8 cellular contexts compared by ENCODE assay signal in genomic region chr4:88672987-88673386, GRCh38. TPM values are rescaled to one million over a fixed set of nuclear protein-coding genes. Genes with fewer than 3 reads are reported as not detected.
DNase-seq lines count a peak whose midpoint lies in the region; ATAC-seq, FAIRE-seq and TF ChIP-seq lines count a peak whose summit lies in the region.

No MANE protein-coding gene starts in this region.

- no peak for TF ChIP-seq POLR2A in suprapubic skin (IDR thresholded peaks at IDR 0.05)

- WGBS in endodermal cell (ENCODE audit: insufficient coverage in 1 of 2, insufficient read length in 1 of 2), 2 experiments, result 64 to 69% methylated on average over 5 of the region's 5 CpGs
- 49 to 54% methylated on average over 5 of the region's 5 CpGs for WGBS in pancreas, 2 donors
- WGBS in suprapubic skin, result 72% methylated on average over 5 of the region's 5 CpGs

- no peak for TF ChIP-seq EP300 in suprapubic skin (IDR thresholded peaks at IDR 0.05)

- FAIRE-seq in pancreas (lab: Jason Lieb, UNC) (no peak), GM19239 (lab: Jason Lieb, UNC) (no peak)

- intact Hi-C loops in cardiac septum (cut with DNase I), result no loop called here
- intact Hi-C loops in pancreas (cut with DNase I), result no loop called here

- ATAC-seq in HG02763 (IDR thresholded peaks at IDR 0.05; ENCODE audit: unreplicated experiment) (peak; percentile 58), RWPE2 (ENCODE audit: low read depth) (peak; percentile 49; the same call in 1 of the 3 replicates), pancreas (peak; percentile 67 to 88 (median 85))

- H3K27me3 ChIP-seq in cardiac muscle cell (no peaks in the 10 kb centered on the region), RWPE2 (ENCODE audit: insufficient read depth, poor library complexity, severe bottlenecking) (no peaks in the 10 kb centered on the region), endodermal cell (ENCODE audit: control insufficient read depth, insufficient read depth, low read length, poor library complexity, severe bottlenecking) (no peaks in the 10 kb centered on the region), pancreas (no peaks in the 10 kb centered on the region), suprapubic skin (no peaks in the 10 kb centered on the region)

- peaks cover 3% of the 10 kb centered on the region for H3K4me1 Mint-ChIP-seq in endodermal cell

- H3K27me3 Mint-ChIP-seq in endodermal cell (ENCODE audit: insufficient read depth), result no peaks in the 10 kb centered on the region

- TF ChIP-seq CTCF in cardiac muscle cell (IDR thresholded peaks at IDR 0.05; ENCODE audit: low read depth, low read length) (peak; percentile 82), RWPE2 (IDR thresholded peaks at IDR 0.05; ENCODE audit: poor library complexity, severe bottlenecking) (peak; percentile 66), endodermal cell (conservative IDR thresholded peaks at IDR 0.05) (peak; percentile 87), pancreas (IDR thresholded peaks at IDR 0.05) (peak in 3 of 4 donors; percentile 23 to 34 (median 32)), suprapubic skin (IDR thresholded peaks at IDR 0.05) (no peak)

- H3K9me3 ChIP-seq in cardiac muscle cell (ENCODE audit: low read depth) (no peaks in the 10 kb centered on the region), RWPE2 (ENCODE audit: severe bottlenecking) (no peaks in the 10 kb centered on the region), endodermal cell (ENCODE audit: control insufficient read depth, low read length) (no peaks in the 10 kb centered on the region), pancreas (no peaks in the 10 kb centered on the region), suprapubic skin (no peaks in the 10 kb centered on the region)

- peaks cover 15% of the 10 kb centered on the region for H3K36me3 ChIP-seq in cardiac muscle cell
- H3K36me3 ChIP-seq in RWPE2 (ENCODE audit: low read depth), result peaks cover 90% of the 10 kb centered on the region
- H3K36me3 ChIP-seq in endodermal cell (ENCODE audit: control insufficient read depth, insufficient read depth, low read length), result no peaks in the 10 kb centered on the region
- peaks cover 0 to 10% (median 0%) of the 10 kb centered on the region in 3 donors for H3K36me3 ChIP-seq in pancreas
- peaks cover 53% of the 10 kb centered on the region for H3K36me3 ChIP-seq in suprapubic skin

- H3K4me3 ChIP-seq in cardiac muscle cell, result no peak overlapping the region
- H3K4me3 ChIP-seq in RWPE2 (ENCODE audit: severe bottlenecking), result no peak overlapping the region
- no peak overlapping the region for H3K4me3 ChIP-seq in endodermal cell (ENCODE audit: low read length)
- no peak overlapping the region for H3K4me3 ChIP-seq in pancreas
- H3K4me3 ChIP-seq in suprapubic skin, result no peak overlapping the region

- H3K36me3 Mint-ChIP-seq in endodermal cell (ENCODE audit: low read depth), result no peaks in the 10 kb centered on the region

- H3K4me1 ChIP-seq in cardiac muscle cell (ENCODE audit: low read depth) (no peaks in the 10 kb centered on the region), RWPE2 (ENCODE audit: insufficient read depth, poor library complexity, severe bottlenecking) (no peaks in the 10 kb centered on the region), endodermal cell (ENCODE audit: control insufficient read depth, insufficient read depth, low read length) (no peaks in the 10 kb centered on the region), pancreas (no peaks in the 10 kb centered on the region), suprapubic skin (no peaks in the 10 kb centered on the region)

- no peak overlapping the region for H3K9ac ChIP-seq in endodermal cell (ENCODE audit: extremely low read depth, low read length, poor library complexity, severe bottlenecking)

- no peaks in the 10 kb centered on the region for H3K9me3 Mint-ChIP-seq in endodermal cell

- H3K27ac Mint-ChIP-seq in endodermal cell, result no peak overlapping the region

- H3K27ac ChIP-seq in cardiac muscle cell, result no peak overlapping the region
- H3K27ac ChIP-seq in RWPE2 (ENCODE audit: poor library complexity, severe bottlenecking), result no peak overlapping the region
- no peak overlapping the region for H3K27ac ChIP-seq in endodermal cell (ENCODE audit: low read depth, low read length)
- H3K27ac ChIP-seq in pancreas, result no peak overlapping the region
- H3K27ac ChIP-seq in suprapubic skin, result no peak overlapping the region

- no peak overlapping the region for H3K4me3 Mint-ChIP-seq in endodermal cell

- DNase-seq in cardiac muscle cell (ENCODE audit: low read depth in 1 of 2, low spot score in 1 of 2) (peak; percentile 61 to 64), cardiac septum (ENCODE audit: low spot score) (no peak), RWPE2 (ENCODE audit: low spot score) (no peak), endodermal cell (peak; percentile 82), pancreas (peak in 1 of 6 donors; percentile 39), GM19239 (ENCODE audit: insufficient read length, low spot score) (no peak), suprapubic skin (ENCODE audit: low spot score in 2 of 2) (no peak)

RNA-seq across cellular contexts. Expression of gene NAP1L5, which starts 24.6 kb away (rescaled TPM):
- total RNA-seq in cardiac muscle cell (3.0 and 3.2 TPM in 2 replicates), cardiac septum (7.0 TPM), endodermal cell (1 to 10 TPM; 1.2 to 1.5 TPM), pancreas (1 to 10 TPM in 5 of 6 donors, under 1 TPM in 1; 0.94 to 3.2 (median 1.8) TPM), suprapubic skin (1 to 10 TPM; 1.1 to 2.4 (median 2.0) TPM)
- polyA plus RNA-seq in cardiac muscle cell (2.6 and 5.1 TPM in 2 replicates), pancreas (10 to 100 TPM in 1 of 2 donors, 1 to 10 TPM in 1; 6.0 to 13.2 TPM)
- polyA plus RNA-seq in endodermal cell (2013, experiment 1 of 2), result 9.2 TPM
- 8.8 TPM for polyA plus RNA-seq in endodermal cell (2013, experiment 2 of 2)

Comparison
In these comparisons a context has a peak if more than half of its experiments do, and no peak if none do; other contexts are left out.
1. DNase-seq: peak in cardiac muscle cell (2 of 2) and endodermal cell (single experiment); none in cardiac septum (single experiment), RWPE2 (single experiment), GM19239 (single experiment) and suprapubic skin (0 of 2).
2. CTCF ChIP-seq: peak in cardiac muscle cell (single experiment), RWPE2 (single experiment), endodermal cell (single experiment) and pancreas (3 of 4); none in suprapubic skin (0 of 2).
3. Peak in every context shown above with its lines, with median percentiles within 50 percentile points of each other: ATAC-seq.